In the genomic region with DNA sequence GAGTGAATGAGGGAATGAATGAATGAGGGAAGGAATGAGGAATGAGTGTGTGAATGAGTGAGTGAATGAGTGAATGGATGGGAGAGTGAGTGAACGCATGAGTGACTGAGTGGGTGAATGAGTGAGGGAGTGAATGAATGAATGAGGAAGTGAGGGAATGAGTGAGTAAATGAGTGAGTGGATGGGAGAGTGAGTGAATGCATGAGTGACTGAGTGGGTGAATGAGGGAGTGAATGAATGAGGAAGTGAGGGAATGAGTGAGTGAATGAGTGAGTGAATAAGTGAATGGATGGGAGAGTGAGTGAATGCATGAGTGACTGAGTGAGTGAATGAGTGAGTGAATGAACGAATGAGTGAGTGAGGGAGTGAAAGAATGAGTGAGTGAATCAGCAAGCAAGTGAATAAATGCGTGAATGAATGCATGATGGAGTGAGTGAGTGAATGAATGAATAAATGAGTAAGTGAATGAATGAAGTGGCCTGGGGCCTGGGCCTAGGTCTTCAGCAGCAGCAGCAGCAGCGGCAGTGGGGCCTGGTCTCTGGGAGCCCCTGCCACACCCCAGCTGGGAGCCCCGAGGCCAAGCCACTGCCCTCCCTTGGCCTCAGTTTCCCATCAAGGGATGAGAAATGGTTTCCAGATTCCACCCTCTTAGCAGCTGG, we compare ENCODE assay signal across 26 cellular contexts. TPM values are rescaled to one million over a fixed set of nuclear protein-coding genes. Genes with fewer than 3 reads are reported as not detected.
DNase-seq lines count a peak whose midpoint lies in the region; ATAC-seq, FAIRE-seq and TF ChIP-seq lines count a peak whose summit lies in the region.
"Had no signal": no experiment of that assay in that cellular context is flagged by ENCODE, and none has a peak within 500 bp of the region (broad histone marks: within the 10 kb centered on the region; RNA-seq: fewer than 3 reads in every experiment).

No MANE protein-coding gene starts in this region.

- H2BK5ac ChIP-seq in H1 (ENCODE audit: low read depth, low read length), result no peak overlapping the region

- H2BK20ac ChIP-seq in H1 (ENCODE audit: low read length), result no peak overlapping the region

- H3K4me1 ChIP-seq in right atrium auricular region, result no peaks in the 10 kb centered on the region
- no peaks in the 10 kb centered on the region for H3K4me1 ChIP-seq in GM12878 (ENCODE audit: control insufficient read depth, insufficient read depth, low read length)
- H3K4me1 ChIP-seq in H1 (replicated peaks in 1 of 4; ENCODE audit: control insufficient read depth in 3 of 4, insufficient read depth in 4 of 4, low read length in 3 of 4), result peaks cover 0 to 3% (median 0%) of the 10 kb centered on the region in 4 experiments; a peak in 1 of 7 replicates
- H3K4me1 ChIP-seq: A549, BE2C had no signal

- in situ Hi-C loops in GM12878 (cut with MboI), result no loop called here

- RAD21 ChIA-PET in GM12878 (lab: Charles Lee; ENCODE audit: unreplicated experiment), result no interaction called here

- no peak overlapping the region for H2AFZ ChIP-seq in GM12878 (ENCODE audit: control insufficient read depth, low read depth, low read length)
- no peak overlapping the region for H2AFZ ChIP-seq in H1 (ENCODE audit: low read length)
- H2AFZ ChIP-seq: GM23338 had no signal

- no peak overlapping the region for H2BK12ac ChIP-seq in H1 (ENCODE audit: low read depth, low read length)

- H4K8ac ChIP-seq in H1 (ENCODE audit: extremely low read depth, insufficient read depth, low read length), result no peak overlapping the region

- H3K27me3 ChIP-seq in right atrium auricular region (no peaks in the 10 kb centered on the region), GM12878 (replicated peaks in 1 of 2; ENCODE audit: control insufficient read depth in 2 of 2, insufficient read depth in 2 of 2, low read length in 1 of 2) (no peaks in the 10 kb centered on the region), H1 (replicated peaks in 1 of 4; ENCODE audit: control insufficient read depth in 3 of 4, extremely low read depth in 1 of 4, insufficient read depth in 3 of 4, low read length in 3 of 4) (no peaks in the 10 kb centered on the region; a peak in 1 of 7 replicates)
- H3K27me3 ChIP-seq: BE2C; BLaER1 treated with 17β-estradiol and CSF1 and Interleukin-3, amounts not matched to agents 10 nM and 100 nM had no signal

- SMC1A ChIA-PET in GM12878 (lab: Charles Lee; ENCODE audit: uncharacterized antibody, unreplicated experiment), result no interaction called here

- H3K9me3 ChIP-seq in right atrium auricular region, result no peaks in the 10 kb centered on the region
- no peaks in the 10 kb centered on the region; the same call in 2 of the 3 replicates for H3K9me3 ChIP-seq in GM12878 (replicated peaks; ENCODE audit: control insufficient read depth, insufficient read depth, low read length)
- H3K9me3 ChIP-seq in H1 (ENCODE audit: insufficient read depth in 2 of 2, low read depth in 1 of 2, low read length in 1 of 2), result no peaks in the 10 kb centered on the region
- H3K9me3 ChIP-seq: A549, BE2C had no signal

- TF ChIP-seq RAD21 in GM12878 (IDR thresholded peaks at IDR 0.05; ENCODE audit: insufficient read depth, low read depth, low read length) (no peak), H1 (IDR thresholded peaks at IDR 0.05 in 1 of 2, conservative IDR thresholded peaks at IDR 0.05 in 1 of 2; ENCODE audit: low read depth in 2 of 2, low read length in 2 of 2) (no peak)

- H2BK120ac ChIP-seq in H1 (replicated peaks; ENCODE audit: low read depth, low read length), result no peak overlapping the region

- H4K5ac ChIP-seq in H1 (ENCODE audit: insufficient read length, low read depth, low read length), result no peak overlapping the region

- H3K4ac ChIP-seq in H1 (replicated peaks; ENCODE audit: insufficient read length, low read depth, low read length), result no peak overlapping the region

- H3K56ac ChIP-seq in H1 (replicated peaks; ENCODE audit: insufficient read length, low read depth, low read length), result no peak overlapping the region

- H3K27ac ChIP-seq in right atrium auricular region (no peak overlapping the region), GM12878 (ENCODE audit: control insufficient read depth, insufficient read depth) (no peak overlapping the region), H1 (ENCODE audit: low read depth, low read length) (no peak overlapping the region)
- H3K27ac ChIP-seq: A549; BLaER1 treated with 17β-estradiol and CSF1 and Interleukin-3, amounts not matched to agents 10 nM and 100 nM had no signal

- no peak overlapping the region for H3K23ac ChIP-seq in H1 (ENCODE audit: insufficient read length)

- no peaks in the 10 kb centered on the region for H4K20me1 ChIP-seq in GM12878 (ENCODE audit: control insufficient read depth, insufficient read depth)
- H4K20me1 ChIP-seq in H1 (replicated peaks in 1 of 2; ENCODE audit: control insufficient read depth in 1 of 2, insufficient read depth in 2 of 2, low read length in 2 of 2), result no peaks in the 10 kb centered on the region

- 0 out of 2 replicates have a peak overlapping the region, but pooled peaks have one; percentile 8 for H2BK15ac ChIP-seq in H1 (ENCODE audit: low read length)

- intact Hi-C loops in left ventricle myocardium superior (cut with micrococcal nuclease), result no loop called here
- intact Hi-C loops in GM12878 (cut with micrococcal nuclease; ENCODE audit: unreplicated experiment), result no loop called here

- CTCF ChIA-PET in GM12878 (lab: Yijun Ruan, JAX) (no interaction called here), H1 (lab: Charles Lee; ENCODE audit: partially characterized antibody) (interaction anchor here (1.2 to 2.6 kb wide), 3 partner anchors 9 to 110 kb away, joined by 4 to 10 read pairs (median 5); no protein-coding TSS in a partner anchor)

- H3K18ac ChIP-seq in H1 (ENCODE audit: extremely low read depth, low read length), result no peak overlapping the region

- H3K9ac ChIP-seq in GM12878 (ENCODE audit: control insufficient read depth, insufficient read depth, low read length) (no peak overlapping the region), H1 (replicated peaks in 1 of 4; ENCODE audit: extremely low read depth in 1 of 4, low read depth in 3 of 4, low read length in 3 of 4) (no peak overlapping the region)

- 26% methylated on average over 5 of the region's 5 CpGs for WGBS in GM12878 (ENCODE audit: insufficient coverage, insufficient replicate concordance, low lambda C conversion rate, missing lambda C conversion rate)
- WGBS in H1 (ENCODE audit: extremely low coverage in 1 of 2, insufficient coverage in 1 of 2, insufficient read length in 1 of 2, insufficient replicate concordance in 2 of 2, low coverage in 1 of 2, low lambda C conversion rate in 2 of 2, missing lambda C conversion rate in 1 of 2), 2 experiments, result 88 to 100% methylated on average over 1 to 5 of the region's 5 CpGs

- H3K36me3 ChIP-seq in right atrium auricular region, result no peaks in the 10 kb centered on the region
- no peaks in the 10 kb centered on the region for H3K36me3 ChIP-seq in GM12878 (ENCODE audit: control insufficient read depth in 2 of 2, insufficient read depth in 2 of 2, low read length in 1 of 2)
- no peaks in the 10 kb centered on the region for H3K36me3 ChIP-seq in H1 (ENCODE audit: control insufficient read depth in 2 of 4, insufficient read depth in 4 of 4, low read length in 3 of 4)
- H3K36me3 ChIP-seq: BE2C; BLaER1 treated with 17β-estradiol and CSF1 and Interleukin-3, amounts not matched to agents 10 nM and 100 nM had no signal

- H3K14ac ChIP-seq in H1 (ENCODE audit: insufficient read length), result no peak overlapping the region

- no peak overlapping the region for H3K4me3 ChIP-seq in right atrium auricular region
- no peak overlapping the region for H3K4me3 ChIP-seq in GM12878
- no peak overlapping the region for H3K4me3 ChIP-seq in H1 (ENCODE audit: extremely low read depth in 1 of 4, insufficient read depth in 2 of 4, low read depth in 3 of 4, low read length in 4 of 4)
- H3K4me3 ChIP-seq: A549; BLaER1 treated with 17β-estradiol and CSF1 and Interleukin-3, amounts not matched to agents 10 nM and 100 nM; GM23338 had no signal

- H3K79me1 ChIP-seq in H1 (ENCODE audit: low read depth, low read length), result no peaks in the 10 kb centered on the region

- TF ChIP-seq EP300 in GM12878 (IDR thresholded peaks at IDR 0.05; ENCODE audit: borderline replicate concordance in 1 of 2, control insufficient read depth in 1 of 2, low read depth in 2 of 2, low read length in 2 of 2), result no peak
- no peak for TF ChIP-seq EP300 in H1 (IDR thresholded peaks at IDR 0.05; ENCODE audit: borderline replicate concordance in 1 of 2, low read depth in 2 of 2, low read length in 2 of 2)

- ATAC-seq in left ventricle myocardium superior (no peak), GM12878 (no peak)
- ATAC-seq: GM23338 had no signal

- no peak for TF ChIP-seq POLR2A in GM12878 (IDR thresholded peaks at IDR 0.05; ENCODE audit: low read depth, low read length)
- no peak for TF ChIP-seq POLR2A in H1 (IDR thresholded peaks at IDR 0.05; ENCODE audit: control extremely low read depth in 1 of 2, low read depth in 2 of 2, low read length in 2 of 2)
- no peak for TF ChIP-seq POLR2A in erythroblast (IDR thresholded peaks at IDR 0.05; ENCODE audit: low read length)

- DNase-seq in left ventricle myocardium superior, result peak; percentile 15
- no peak for DNase-seq in right atrium auricular region (ENCODE audit: low spot score)
- DNase-seq in GM12878 (ENCODE audit: low read depth, low spot score), result no peak
- DNase-seq in H1 (ENCODE audit: low read depth in 1 of 2, low spot score in 2 of 2), result no peak
- DNase-seq in activated naive CD4-positive, alpha-beta T cell (lab: John Stamatoyannopoulos, UW), result no peak
- DNase-seq in erythroblast (lab: John Stamatoyannopoulos, UW), result no peak
- no peak for DNase-seq in NCI-H1694 treated with DMSO at 0.1 percent for 48 hours (lab: John Stamatoyannopoulos, UW)
- DNase-seq: 8988T; ACHN; AML-193; BE2C; CD4-positive, alpha-beta T cell; CD8-positive, alpha-beta memory T cell; DMS 273 treated with DMSO at 0.1 percent for 48 hours; DMS79; EL; GDM1; H7; HCEC 1CT had no signal

- FAIRE-seq in GM12878 (lab: Jason Lieb, UNC), result no peak
- FAIRE-seq in H1 (lab: Jason Lieb, UNC), result no peak
- FAIRE-seq: A549, D721Med, GM12891, GM18507 had no signal

- no peak for TF ChIP-seq CTCF in right atrium auricular region (IDR thresholded peaks at IDR 0.05)
- TF ChIP-seq CTCF in GM12878 (IDR thresholded peaks at IDR 0.05 in 2 of 3, conservative IDR thresholded peaks at IDR 0.05 in 1 of 3; ENCODE audit: control insufficient read depth in 2 of 3, extremely low read depth in 1 of 3, insufficient read depth in 1 of 3, low read depth in 3 of 3, low read length in 3 of 3), result no peak
- TF ChIP-seq CTCF in H1 (IDR thresholded peaks at IDR 0.05; ENCODE audit: control extremely low read depth in 1 of 3, insufficient read depth in 1 of 3, low read depth in 1 of 3, low read length in 3 of 3), result no peak

- no TSS peak for BruUV-seq in GM12878 (replicated peaks; lab: Mats Ljungman, UMichigan)

- peaks cover 5% of the 10 kb centered on the region; the same call in 1 of the 2 replicates for H3K23me2 ChIP-seq in H1 (ENCODE audit: low read depth, low read length)

- POLR2A ChIA-PET in GM12878 (lab: Charles Lee), result no interaction called here
- POLR2A ChIA-PET in H1 (lab: Charles Lee; ENCODE audit: partially characterized antibody), result no interaction called here

- H3K79me2 ChIP-seq in GM12878 (ENCODE audit: control insufficient read depth, insufficient read depth, low read length), result no peaks in the 10 kb centered on the region
- no peaks in the 10 kb centered on the region for H3K79me2 ChIP-seq in H1 (ENCODE audit: control insufficient read depth in 1 of 2, insufficient read depth in 2 of 2, low read length in 2 of 2)

- H2AK5ac ChIP-seq in H1 (ENCODE audit: low read depth, low read length), result peak overlapping the region; percentile 53; the same call in 1 of the 2 replicates

- H3K4me2 ChIP-seq in GM12878 (ENCODE audit: control insufficient read depth, insufficient read depth), result no peak overlapping the region
- no peak overlapping the region for H3K4me2 ChIP-seq in H1 (ENCODE audit: insufficient read depth in 1 of 2, low read depth in 2 of 2, low read length in 2 of 2)
- H3K4me2 ChIP-seq: A549, GM23338 had no signal

- H4K91ac ChIP-seq in H1 (replicated peaks; ENCODE audit: insufficient read length, low read length), result no peak overlapping the region

RNA-seq across cellular contexts. Expression of a gene that starts 16.2 kb away (rescaled TPM):
- total RNA-seq in left ventricle myocardium superior, result not detected
- total RNA-seq in right atrium auricular region, result under 1 TPM in 1 of 2 donors, not detected in 1; 0.12 TPM
- not detected in 2 replicates for total RNA-seq in GM12878 (2013; cell fraction: nucleolus; rRNA removed)
- total RNA-seq in GM12878 (2014; rRNA removed), result not detected in 2 replicates
- total RNA-seq in GM12878 (2014; rRNA removed; fragmentation: Illumina TruSeq; extraction: Trizol), result not detected in 2 replicates
- total RNA-seq in GM12878 (2021), result not detected in 2 replicates
- polyA plus RNA-seq in GM12878 (2011; ENCODE audit: low read depth), result not detected
- polyA plus RNA-seq in GM12878 (2011; rRNA removed), result not detected in 2 replicates
- polyA plus RNA-seq in GM12878 (2011; cell fraction: cytosol; rRNA removed), result not detected in 2 replicates
- not detected in 2 replicates for polyA plus RNA-seq in GM12878 (2011; cell fraction: nucleus; rRNA removed)
- not detected in 2 replicates for polyA plus RNA-seq in GM12878 (2012)
- not detected in 2 replicates for polyA plus RNA-seq in GM12878 (2014; fragmentation: Illumina TruSeq; extraction: Trizol)
- not detected for polyA plus RNA-seq in GM12878 (2014; fragmentation: Nextera tagmentation; extraction: Ambion mirVana)
- polyA plus RNA-seq in GM12878 (2014; rRNA removed), result not detected in 2 replicates
- not detected for polyA plus RNA-seq in GM12878 (2016; fragmentation: Nextera tagmentation; extraction: Ambion mirVana)
- not detected in 2 replicates for polyA minus RNA-seq in GM12878 (2011; rRNA and poly(A)+ RNA removed)
- polyA minus RNA-seq in GM12878 (2011; cell fraction: cytosol; rRNA and poly(A)+ RNA removed), result not detected in 2 replicates
- not detected in 2 replicates for polyA minus RNA-seq in GM12878 (2011; cell fraction: nucleus; rRNA and poly(A)+ RNA removed)
- total RNA-seq in H1 (2021; fragmentation: NEBNext Ultra II Directional; extraction: Animal tissue kit (Norgen Biotek cat#: 25700)), result not detected in 2 replicates
- 0.03 TPM in 2 replicates for polyA plus RNA-seq in H1 (2011; rRNA removed)
- 0.03 TPM for polyA plus RNA-seq in H1 (2011; cell fraction: cytosol; rRNA removed)
- polyA plus RNA-seq in H1 (2011; cell fraction: nucleus; rRNA removed), result 0.09 TPM
- polyA plus RNA-seq in H1 (2012, experiment 1 of 2), result 0.03 TPM in 1 of 4 replicates, not detected in the others
- not detected for polyA plus RNA-seq in H1 (2012, experiment 2 of 2)
- polyA plus RNA-seq in H1 (2013, experiment 1 of 2), result 0.02 TPM
- 0.04 TPM for polyA plus RNA-seq in H1 (2013, experiment 2 of 2)
- 0.07 TPM in 1 of 2 replicates, not detected in the other for polyA minus RNA-seq in H1 (2011; rRNA and poly(A)+ RNA removed)
- not detected for polyA minus RNA-seq in H1 (2011; cell fraction: cytosol; rRNA and poly(A)+ RNA removed)
- not detected for polyA minus RNA-seq in H1 (2011; cell fraction: nucleus; rRNA and poly(A)+ RNA removed)
- total RNA-seq: CD4-positive, alpha-beta T cell; CD8-positive, alpha-beta memory T cell; GM23338 had no signal
- polyA plus RNA-seq: CD14-positive monocyte; CD8-positive, alpha-beta memory T cell; GM23338 had no signal
